30 cellular contexts compared by ENCODE assay signal in the genomic region with DNA sequence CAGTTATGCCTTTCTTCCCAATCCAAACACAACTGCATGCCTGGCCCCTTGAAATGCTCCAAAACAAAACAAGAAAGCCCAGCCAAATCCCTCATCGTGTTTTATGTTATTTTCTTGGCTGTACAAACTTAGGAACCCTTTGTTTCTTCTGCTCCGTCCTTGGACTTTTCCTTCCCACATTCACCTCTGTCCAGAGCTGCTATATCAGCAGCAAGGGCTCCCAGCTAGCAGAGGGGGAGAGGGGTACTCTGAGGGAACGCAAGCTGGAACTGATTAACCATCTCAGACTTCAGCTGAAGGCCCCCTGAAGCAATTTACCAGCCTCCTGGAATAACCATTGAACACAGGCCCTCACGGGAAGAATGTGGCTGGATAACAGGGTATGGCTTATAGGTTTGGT.
"Had no signal": no experiment of that assay in that cellular context is flagged by ENCODE, and none has a peak within 500 bp of the region (broad histone marks: within the 10 kb centered on the region; RNA-seq: fewer than 3 reads in every experiment).

No MANE protein-coding gene starts in this region.

- H3K4me2 ChIP-seq: PC-9 had no signal

- H3K4me3 Mint-ChIP-seq: activated CD4-positive, alpha-beta memory T cell treated with anti-CD3 and anti-CD28 coated beads, Interleukin-2, amount 10 ng/mL, durations not matched to agents 7 days and 5 days; activated CD8-positive, alpha-beta memory T cell treated with anti-CD3 and anti-CD28 coated beads, Interleukin-2, amount 10 ng/mL, durations not matched to agents 7 days and 5 days; activated naive CD8-positive, alpha-beta T cell treated with anti-CD3 and anti-CD28 coated beads for 36 hours had no signal

- H3K36me3 ChIP-seq: breast epithelium, WERI-Rb-1 had no signal

- H2AFZ ChIP-seq: PC-9 had no signal

- H3K27me3 Mint-ChIP-seq: activated CD4-positive, alpha-beta memory T cell treated with anti-CD3 and anti-CD28 coated beads, Interleukin-2, amount 10 ng/mL, durations not matched to agents 7 days and 5 days; activated CD8-positive, alpha-beta memory T cell treated with anti-CD3 and anti-CD28 coated beads, Interleukin-2, amount 10 ng/mL, durations not matched to agents 7 days and 5 days; activated naive CD8-positive, alpha-beta T cell treated with anti-CD3 and anti-CD28 coated beads for 36 hours had no signal

- H3K36me3 Mint-ChIP-seq: activated CD8-positive, alpha-beta memory T cell treated with anti-CD3 and anti-CD28 coated beads, Interleukin-2, amount 10 ng/mL, durations not matched to agents 7 days and 5 days; activated naive CD8-positive, alpha-beta T cell treated with anti-CD3 and anti-CD28 coated beads for 36 hours had no signal

- DNase-seq: activated CD4-positive, alpha-beta memory T cell treated with anti-CD3 and anti-CD28 coated beads, Interleukin-2, amount 10 ng/mL, durations not matched to agents 7 days and 5 days; activated CD4-positive, alpha-beta T cell treated with anti-CD3 and anti-CD28 coated beads for 1 hour; activated CD4-positive, alpha-beta T cell treated with anti-CD3 and anti-CD28 coated beads for 48 hours; activated CD4-positive, CD25-positive, alpha-beta regulatory T cell; activated CD8-positive, alpha-beta memory T cell treated with anti-CD3 and anti-CD28 coated beads for 24 hours; activated CD8-positive, alpha-beta memory T cell treated with anti-CD3 and anti-CD28 coated beads, Interleukin-2, amount 10 ng/mL, durations not matched to agents 7 days and 5 days; activated CD8-positive, alpha-beta memory T cell treated with anti-CD3 and anti-CD28 coated beads, Interleukin-2, amount 50 U/mL, for 48 hours; activated effector memory CD4-positive, alpha-beta T cell treated with anti-CD3 and anti-CD28 coated beads, Interleukin-2, amount 50 U/mL, for 16 hours; activated naive CD4-positive, alpha-beta T cell; activated naive CD4-positive, alpha-beta T cell treated with anti-CD3 and anti-CD28 coated beads, Interleukin-2, amount 50 U/mL, for 16 hours; activated naive CD8-positive, alpha-beta T cell treated with anti-CD3 and anti-CD28 coated beads for 36 hours; activated T-cell treated with anti-CD3 and anti-CD28 coated beads, Interleukin-2, amount 50 U/mL, for 48 hours; amniotic stem cell; aorta; IMR-90; NCI-H1092 treated with DMSO at 0.1 percent for 48 hours; NCI-H1417; NCI-H146; NCI-H187; NCI-H2029 treated with DMSO at 0.1 percent for 48 hours; NCI-H226; NCI-H524 treated with DMSO at 0.1 percent for 48 hours; PC-9; SIG-M5; T1000; WERI-Rb-1 had no signal

- H3K9me3 ChIP-seq: breast epithelium had no signal

- H3K4me1 Mint-ChIP-seq: activated CD4-positive, alpha-beta memory T cell treated with anti-CD3 and anti-CD28 coated beads, Interleukin-2, amount 10 ng/mL, durations not matched to agents 7 days and 5 days; activated CD8-positive, alpha-beta memory T cell treated with anti-CD3 and anti-CD28 coated beads, Interleukin-2, amount 10 ng/mL, durations not matched to agents 7 days and 5 days; activated naive CD8-positive, alpha-beta T cell treated with anti-CD3 and anti-CD28 coated beads for 36 hours had no signal

- H3K4me3 ChIP-seq: breast epithelium, K562, PC-9 had no signal

- H3K27ac Mint-ChIP-seq: activated CD4-positive, alpha-beta memory T cell treated with anti-CD3 and anti-CD28 coated beads, Interleukin-2, amount 10 ng/mL, durations not matched to agents 7 days and 5 days; activated CD8-positive, alpha-beta memory T cell treated with anti-CD3 and anti-CD28 coated beads, Interleukin-2, amount 10 ng/mL, durations not matched to agents 7 days and 5 days; activated naive CD8-positive, alpha-beta T cell treated with anti-CD3 and anti-CD28 coated beads for 36 hours had no signal

- H3K27ac ChIP-seq: PC-9, RWPE1, WERI-Rb-1 had no signal

- H3K9me3 Mint-ChIP-seq: activated CD4-positive, alpha-beta memory T cell treated with anti-CD3 and anti-CD28 coated beads, Interleukin-2, amount 10 ng/mL, durations not matched to agents 7 days and 5 days had no signal

- ATAC-seq: activated CD8-positive, alpha-beta memory T cell treated with anti-CD3 and anti-CD28 coated beads, Interleukin-2, amount 10 ng/mL, durations not matched to agents 7 days and 5 days; K562; Right ventricle myocardium inferior had no signal

- H3K4me1 ChIP-seq: breast epithelium had no signal
